In the genomic region with DNA sequence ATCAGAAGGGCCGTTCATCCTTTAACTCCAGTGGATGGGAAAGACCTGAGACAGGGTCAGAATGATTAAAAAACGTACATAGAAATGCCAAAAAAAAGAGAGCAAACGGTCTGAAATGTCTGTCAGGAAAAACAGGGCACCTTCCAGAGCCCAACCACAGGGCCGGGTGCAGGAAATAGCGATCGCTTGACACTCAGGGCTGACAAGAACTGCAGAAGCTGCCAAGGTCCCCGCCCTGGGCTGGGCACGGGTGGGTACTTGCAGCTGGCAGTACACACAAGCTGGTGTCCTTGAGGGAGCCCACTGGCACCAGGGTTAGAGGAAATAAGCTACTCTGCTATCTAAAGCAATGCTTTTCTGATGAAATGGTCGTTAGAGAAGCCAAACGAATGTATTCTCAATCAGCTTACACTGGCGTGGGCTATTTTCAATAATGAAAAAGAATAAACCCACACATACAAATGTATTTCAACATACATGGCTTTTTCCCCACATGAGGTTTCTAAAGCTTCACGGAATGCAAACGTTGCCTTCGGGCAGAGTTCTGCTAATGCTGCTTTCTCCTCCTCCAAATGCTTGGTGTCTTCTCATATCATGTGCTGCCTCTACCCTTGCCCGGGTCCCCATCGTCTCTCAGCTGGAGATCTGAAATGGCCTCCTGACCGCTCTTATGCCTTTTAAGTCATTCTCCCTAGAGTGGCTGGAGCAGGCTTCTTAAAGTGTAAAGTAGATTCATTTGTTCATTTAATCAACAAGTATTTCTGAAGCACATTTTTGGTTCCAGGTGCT, we compare ENCODE assay signal across 8 cellular contexts. TPM values are rescaled to one million over a fixed set of nuclear protein-coding genes. Genes with fewer than 3 reads are reported as not detected.
DNase-seq lines count a peak whose midpoint lies in the region; ATAC-seq, FAIRE-seq and TF ChIP-seq lines count a peak whose summit lies in the region.

No MANE protein-coding gene starts in this region.

- H2AFZ ChIP-seq in HepG2 (ENCODE audit: low read length): no peak overlapping the region

- no peak for FAIRE-seq in HepG2 (lab: Jason Lieb, UNC)
- no peak for FAIRE-seq in urothelium cell line (lab: Jason Lieb, UNC)

- H3K4me2 ChIP-seq in HepG2 (ENCODE audit: low read depth, low read length): no peak overlapping the region

- no peaks in the 10 kb centered on the region for H3K36me3 Mint-ChIP-seq in chondrocyte (ENCODE audit: low read depth)

- CTCF ChIA-PET in HepG2 (lab: Yijun Ruan, JAX; ENCODE audit: low intra/inter-chr PET ratio, low total read pairs): no interaction called here

- TF ChIP-seq EP300 in HepG2 (IDR thresholded peaks at IDR 0.05; ENCODE audit: low read depth in 2 of 2, low read length in 2 of 2) (no peak), HepG2 (CRISPR knock-in tag; IDR thresholded peaks at IDR 0.05; ENCODE audit: borderline replicate concordance) (no peak)

- TF ChIP-seq CTCF in right lobe of liver (IDR thresholded peaks at IDR 0.05): no peak
- no peak for TF ChIP-seq CTCF in HepG2 (CRISPR knock-in tag; IDR thresholded peaks at IDR 0.05)
- TF ChIP-seq CTCF in chondrocyte (IDR thresholded peaks at IDR 0.05): no peak
- no peak for TF ChIP-seq CTCF in brain microvascular endothelial cell (IDR thresholded peaks at IDR 0.05; ENCODE audit: low read depth, low read length, missing control alignments)

- WGBS in right lobe of liver (ENCODE audit: insufficient coverage, low coverage, low lambda C conversion rate, missing lambda C conversion rate): 48% methylated on average over 15 of the region's 17 CpGs
- WGBS in HepG2 (ENCODE audit: low lambda C conversion rate): 2% methylated on average over 17 of the region's 17 CpGs

- DNase-seq in right lobe of liver (peak in 2 of 3 donors; percentile 46 to 62), HepG2 (ENCODE audit: low spot score) (no peak), chondrocyte (ENCODE audit: low spot score) (peak; percentile 95), mucosa of gallbladder (ENCODE audit: low spot score) (peak; percentile 63), urothelium cell line (ENCODE audit: low spot score) (peak; percentile 43), brain microvascular endothelial cell (no peak), SIG-M5 (lab: John Stamatoyannopoulos, UW) (no peak)

- H3K9me3 ChIP-seq in right lobe of liver: no peaks in the 10 kb centered on the region
- H3K9me3 ChIP-seq in HepG2 (ENCODE audit: low read length): no peaks in the 10 kb centered on the region

- no peaks in the 10 kb centered on the region for H3K4me1 ChIP-seq in right lobe of liver
- no peaks in the 10 kb centered on the region for H3K4me1 ChIP-seq in HepG2 (ENCODE audit: insufficient read depth, low read length)

- no peaks in the 10 kb centered on the region for H3K27me3 Mint-ChIP-seq in chondrocyte (ENCODE audit: low read depth)

- H3K36me3 ChIP-seq in right lobe of liver (no peaks in the 10 kb centered on the region), HepG2 (replicated peaks in 1 of 2; ENCODE audit: control insufficient read depth in 1 of 2, insufficient read depth in 2 of 2, low read length in 2 of 2) (no peaks in the 10 kb centered on the region), brain microvascular endothelial cell (replicated peaks) (no peaks in the 10 kb centered on the region)

- H3K27ac Mint-ChIP-seq in chondrocyte (ENCODE audit: unreplicated experiment): peak overlapping the region; percentile 89

- H3K4me1 Mint-ChIP-seq in chondrocyte (ENCODE audit: low read depth): peaks cover 53% of the 10 kb centered on the region

- no peak for TF ChIP-seq RAD21 in HepG2 (CRISPR knock-in tag; IDR thresholded peaks at IDR 0.05)

- intact Hi-C loops in right lobe of liver (cut with DNase I): no loop called here
- intact Hi-C loops in HepG2 (cut with micrococcal nuclease; ENCODE audit: unreplicated experiment): no loop called here

- H3K9ac ChIP-seq in HepG2 (ENCODE audit: insufficient read depth, low read depth, low read length): no peak overlapping the region

- peak overlapping the region; percentile 49 for H3K4me3 Mint-ChIP-seq in chondrocyte (ENCODE audit: unreplicated experiment)

- peak; percentile 56 to 74 (median 67) for ATAC-seq in right lobe of liver
- no peak for ATAC-seq in HepG2
- ATAC-seq in HG03457 (IDR thresholded peaks at IDR 0.05; ENCODE audit: unreplicated experiment): no peak

- H3K27me3 ChIP-seq in right lobe of liver: no peaks in the 10 kb centered on the region
- H3K27me3 ChIP-seq in HepG2 (ENCODE audit: control insufficient read depth in 1 of 2, insufficient read depth in 2 of 2, low read length in 2 of 2): peaks cover 1 to 6% of the 10 kb centered on the region in 2 experiments; a peak in 1 of 5 replicates
- no peaks in the 10 kb centered on the region for H3K27me3 ChIP-seq in brain microvascular endothelial cell (replicated peaks)

- in situ Hi-C loops in HepG2 (cut with HindIII; ENCODE audit: extremely low pct_ligation_motif_present, low pct_unique_long_range_greater_than_20kb) (no loop called here), brain microvascular endothelial cell (cut with HindIII; ENCODE audit: low pct_ligation_motif_present, low sequenced_read_pairs) (no loop called here)

- POLR2A ChIA-PET in HepG2 (lab: Yijun Ruan, JAX): no interaction called here

- H3K27ac ChIP-seq in right lobe of liver: no peak overlapping the region
- no peak overlapping the region for H3K27ac ChIP-seq in HepG2 (ENCODE audit: extremely low read length, insufficient read depth, low read length)
- H3K27ac ChIP-seq in brain microvascular endothelial cell: no peak overlapping the region

- no peaks in the 10 kb centered on the region for H3K9me3 Mint-ChIP-seq in chondrocyte (ENCODE audit: low read depth)

- no TSS peak for BruUV-seq in HepG2 (replicated peaks; lab: Mats Ljungman, UMichigan)

- H3K4me3 ChIP-seq in right lobe of liver (no peak overlapping the region), HepG2 (replicated peaks in 1 of 3; ENCODE audit: insufficient read depth in 1 of 3, low read depth in 2 of 3, low read length in 3 of 3) (no peak overlapping the region), brain microvascular endothelial cell (ENCODE audit: low read depth, low read length) (no peak overlapping the region)

- H3K79me2 ChIP-seq in HepG2 (ENCODE audit: insufficient read depth, low read length): no peaks in the 10 kb centered on the region

- H4K20me1 ChIP-seq in HepG2 (ENCODE audit: insufficient read depth, low read length): no peaks in the 10 kb centered on the region

- TF ChIP-seq POLR2A in right lobe of liver (IDR thresholded peaks at IDR 0.05) (no peak), HepG2 (IDR thresholded peaks at IDR 0.05; ENCODE audit: insufficient read depth in 1 of 2, low read depth in 2 of 2, low read length in 2 of 2) (no peak)

TF ChIP-seq in HepG2, 621 proteins besides CTCF, POLR2A, EP300 and RAD21 (continues in another document):
- TF ChIP-seq, protein P1, sequence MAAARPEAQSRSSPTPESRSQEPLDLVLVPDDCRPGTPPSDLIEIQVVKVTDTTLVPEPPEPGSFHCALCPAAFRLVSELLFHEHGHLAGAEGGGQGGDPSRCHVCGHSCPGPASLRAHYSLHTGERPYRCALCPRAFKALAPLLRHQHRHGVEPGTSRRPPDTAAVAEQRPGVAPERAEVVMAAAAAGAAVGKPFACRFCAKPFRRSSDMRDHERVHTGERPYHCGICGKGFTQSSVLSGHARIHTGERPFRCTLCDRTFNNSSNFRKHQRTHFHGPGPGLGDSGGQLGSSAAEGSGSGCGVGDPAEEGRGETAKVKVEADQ (CRISPR knock-in tag; IDR thresholded peaks at IDR 0.05; ENCODE audit: borderline replicate concordance): no peak
- TF ChIP-seq, protein P2, sequence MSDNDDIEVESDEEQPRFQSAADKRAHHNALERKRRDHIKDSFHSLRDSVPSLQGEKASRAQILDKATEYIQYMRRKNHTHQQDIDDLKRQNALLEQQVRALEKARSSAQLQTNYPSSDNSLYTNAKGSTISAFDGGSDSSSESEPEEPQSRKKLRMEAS (IDR thresholded peaks at IDR 0.05): no peak
- TF ChIP-seq, protein P3, sequence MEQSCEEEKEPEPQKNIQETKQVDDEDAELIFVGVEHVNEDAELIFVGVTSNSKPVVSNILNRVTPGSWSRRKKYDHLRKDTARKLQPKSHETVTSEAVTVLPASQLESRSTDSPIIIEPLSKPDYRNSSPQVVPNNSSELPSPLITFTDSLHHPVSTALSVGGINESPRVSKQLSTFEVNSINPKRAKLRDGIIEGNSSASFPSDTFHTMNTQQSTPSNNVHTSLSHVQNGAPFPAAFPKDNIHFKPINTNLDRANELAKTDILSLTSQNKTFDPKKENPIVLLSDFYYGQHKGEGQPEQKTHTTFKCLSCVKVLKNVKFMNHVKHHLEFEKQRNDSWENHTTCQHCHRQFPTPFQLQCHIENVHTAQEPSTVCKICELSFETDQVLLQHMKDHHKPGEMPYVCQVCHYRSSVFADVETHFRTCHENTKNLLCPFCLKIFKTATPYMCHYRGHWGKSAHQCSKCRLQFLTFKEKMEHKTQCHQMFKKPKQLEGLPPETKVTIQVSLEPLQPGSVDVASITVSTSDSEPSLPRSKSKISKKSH (CRISPR knock-in tag; IDR thresholded peaks at IDR 0.05; ENCODE audit: borderline replicate concordance): no peak
- no peak for TF ChIP-seq KLF11 (CRISPR knock-in tag; IDR thresholded peaks at IDR 0.05)

RNA-seq across cellular contexts. Expression of a gene that starts 15.5 kb away (rescaled TPM):
- total RNA-seq in right lobe of liver (10 to 100 TPM in 5 of 6 experiments, 1 to 10 TPM in 1; 9.2 to 21.0 (median 12.3) TPM), HepG2 (2016; rRNA removed; fragmentation: Illumina TruSeq; extraction: Trizol) (3.3 and 4.4 TPM in 2 replicates), chondrocyte (3.7 to 10.6 TPM (median 4.1 TPM) in 3 replicates), mucosa of gallbladder (34.1 TPM)
- 0.09 and 0.40 TPM in 2 replicates for total RNA-seq in HepG2 (2016; cell fraction: cytosol; rRNA removed; fragmentation: Illumina TruSeq; extraction: Trizol; ENCODE audit: low read depth)
- 2.1 and 3.5 TPM in 2 replicates for total RNA-seq in HepG2 (2016; cell fraction: insoluble cytoplasmic fraction; rRNA removed; fragmentation: Illumina TruSeq; extraction: Trizol)
- 0.93 and 1.0 TPM in 2 replicates for total RNA-seq in HepG2 (2016; cell fraction: membrane; rRNA removed; fragmentation: Illumina TruSeq; extraction: Trizol)
- total RNA-seq in HepG2 (2016; cell fraction: nucleus; rRNA removed; fragmentation: Illumina TruSeq; extraction: Trizol): 3.7 and 5.7 TPM in 2 replicates
- 2.4 and 3.0 TPM in 2 replicates for polyA plus RNA-seq in HepG2 (2011; rRNA removed)
- 2.7 and 2.9 TPM in 2 replicates for polyA plus RNA-seq in HepG2 (2011; cell fraction: cytosol; rRNA removed)
- 3.7 and 4.1 TPM in 2 replicates for polyA plus RNA-seq in HepG2 (2011; cell fraction: nucleus; rRNA removed)
- polyA plus RNA-seq in HepG2 (2012): 1.4 and 1.6 TPM in 2 replicates
- polyA plus RNA-seq in HepG2 (2016; cell fraction: cytosol; fragmentation: Illumina TruSeq; extraction: Trizol; ENCODE audit: low read depth): 0.03 and 0.06 TPM in 2 replicates
- polyA plus RNA-seq in HepG2 (2016; cell fraction: insoluble cytoplasmic fraction; fragmentation: Illumina TruSeq; extraction: Trizol; ENCODE audit: low read depth): 1.5 and 2.2 TPM in 2 replicates
- 0.22 and 0.40 TPM in 2 replicates for polyA plus RNA-seq in HepG2 (2016; cell fraction: membrane; fragmentation: Illumina TruSeq; extraction: Trizol; ENCODE audit: low read depth)
- 1.4 and 2.1 TPM in 2 replicates for polyA plus RNA-seq in HepG2 (2016; cell fraction: nucleus; fragmentation: Illumina TruSeq; extraction: Trizol; ENCODE audit: insufficient read depth, low read depth)
- polyA minus RNA-seq in HepG2 (2011; rRNA and poly(A)+ RNA removed; ENCODE audit: low replicate concordance): 4.1 and 6.9 TPM in 2 replicates
- 1.5 and 1.6 TPM in 2 replicates for polyA minus RNA-seq in HepG2 (2011; cell fraction: cytosol; rRNA and poly(A)+ RNA removed)
- 21.3 and 23.2 TPM in 2 replicates for polyA minus RNA-seq in HepG2 (2011; cell fraction: nucleus; rRNA and poly(A)+ RNA removed)

Comparison
In these comparisons a context has a peak if more than half of its experiments do, and no peak if none do; other contexts are left out.
1. ATAC-seq: peak in right lobe of liver (4 of 4); none in HepG2 (single experiment) and HG03457 (single experiment).
2. DNase-seq: peak in right lobe of liver (2 of 3), chondrocyte (single experiment), mucosa of gallbladder (single experiment) and urothelium cell line (single experiment); none in HepG2 (single experiment), brain microvascular endothelial cell (single experiment) and SIG-M5 (single experiment).